8 cellular contexts compared by ENCODE assay signal in the genomic region with DNA sequence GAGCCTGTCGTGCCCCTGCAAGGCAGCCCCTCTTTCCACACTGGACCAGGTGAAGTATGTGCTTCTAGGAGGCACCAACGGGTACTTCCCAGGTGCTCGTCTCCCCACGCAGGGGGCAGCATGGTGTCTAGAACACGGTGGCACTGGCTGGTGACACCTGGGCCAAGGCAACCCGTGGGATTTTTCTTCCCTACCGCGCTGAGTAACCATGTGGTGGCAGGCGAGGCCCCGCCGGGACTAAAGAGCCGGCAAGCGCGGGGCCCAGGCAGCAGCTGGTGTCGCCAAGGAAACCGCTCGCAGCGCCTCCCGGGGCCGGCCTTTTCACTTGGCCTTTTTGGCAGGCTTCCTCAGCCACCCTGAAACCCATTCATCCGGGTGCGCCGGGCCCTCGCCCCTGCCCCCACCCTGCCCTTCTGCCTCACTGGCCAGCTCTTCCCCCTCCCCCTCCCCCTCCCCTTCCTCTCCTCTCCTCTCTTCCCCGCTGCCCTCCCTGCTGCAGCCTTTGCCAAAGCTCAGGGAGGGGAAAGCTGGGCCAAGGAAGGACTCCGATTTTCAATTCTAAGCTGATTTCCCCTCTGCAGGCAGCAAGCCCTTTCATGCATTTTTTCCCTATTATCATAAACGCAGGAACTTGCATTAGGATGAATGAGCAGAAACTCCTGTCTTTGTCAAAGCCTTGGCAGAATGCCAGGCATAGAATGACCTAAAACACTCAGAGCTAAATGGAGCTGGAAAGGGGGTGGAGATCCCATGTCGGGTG.
DNase-seq lines count a peak whose midpoint lies in the region; TF ChIP-seq lines count a peak whose summit lies in the region.

No MANE protein-coding gene starts in this region.

- no peaks in the 10 kb centered on the region for H3K36me3 Mint-ChIP-seq in activated naive CD4-positive, alpha-beta T cell treated with anti-CD3 and anti-CD28 coated beads for 36 hours (ENCODE audit: low read depth)

- H3K4me3 ChIP-seq in H7 (ENCODE audit: insufficient read depth, low read depth, low read length) (no peak overlapping the region), MM.1S (ENCODE audit: low read length) (no peak overlapping the region), osteoblast (ENCODE audit: insufficient read depth, low read length) (peak overlapping the region; percentile 53), thymus (ENCODE audit: low read length) (no peak overlapping the region)

- H2AFZ ChIP-seq in MM.1S (ENCODE audit: low read length): peak overlapping the region; percentile 88
- peak overlapping the region; percentile 89 for H2AFZ ChIP-seq in osteoblast (ENCODE audit: low read length)

- no peaks in the 10 kb centered on the region for H3K9me3 Mint-ChIP-seq in activated naive CD4-positive, alpha-beta T cell treated with anti-CD3 and anti-CD28 coated beads for 36 hours

- H3K4me2 ChIP-seq in MM.1S (ENCODE audit: low read depth, low read length) (peak overlapping the region; percentile 52), osteoblast (ENCODE audit: insufficient read depth, low read length) (peak overlapping the region; percentile 72)

- peaks cover 33% of the 10 kb centered on the region for H3K4me1 Mint-ChIP-seq in activated naive CD4-positive, alpha-beta T cell treated with anti-CD3 and anti-CD28 coated beads for 36 hours (ENCODE audit: low read depth)

- peak overlapping the region; percentile 39 for H3K27ac Mint-ChIP-seq in activated naive CD4-positive, alpha-beta T cell treated with anti-CD3 and anti-CD28 coated beads for 36 hours

- H3K79me2 ChIP-seq in MM.1S (ENCODE audit: low read length) (no peaks in the 10 kb centered on the region), osteoblast (ENCODE audit: insufficient read depth, low read length) (no peaks in the 10 kb centered on the region)

- WGBS in thymus: 3% methylated on average over 28 of the region's 28 CpGs

- no peaks in the 10 kb centered on the region for H3K36me3 ChIP-seq in H7 (replicated peaks; ENCODE audit: control insufficient read depth, insufficient read depth, low read length)
- H3K36me3 ChIP-seq in MM.1S (replicated peaks; ENCODE audit: insufficient read depth, low read length): no peaks in the 10 kb centered on the region
- no peaks in the 10 kb centered on the region for H3K36me3 ChIP-seq in osteoblast (ENCODE audit: insufficient read depth, low read length)
- no peaks in the 10 kb centered on the region for H3K36me3 ChIP-seq in thymus (ENCODE audit: control insufficient read depth, insufficient read depth)

- no peak overlapping the region for H3K4me3 Mint-ChIP-seq in activated naive CD4-positive, alpha-beta T cell treated with anti-CD3 and anti-CD28 coated beads for 36 hours

- TF ChIP-seq CTCF in MM.1S (IDR thresholded peaks at IDR 0.05; ENCODE audit: low read length): peak; percentile 43
- peak; percentile 37 for TF ChIP-seq CTCF in osteoblast (IDR thresholded peaks at IDR 0.05; ENCODE audit: extremely low read depth, low read depth, low read length)

- no peaks in the 10 kb centered on the region for H3K9me2 ChIP-seq in MM.1S (replicated peaks; ENCODE audit: insufficient read depth, low read length)

- H3F3A ChIP-seq in MM.1S (ENCODE audit: insufficient read depth, low read length): no peaks in the 10 kb centered on the region

- intact Hi-C loops in activated naive CD4-positive, alpha-beta T cell treated with anti-CD3 and anti-CD28 coated beads for 36 hours (cut with micrococcal nuclease): loop anchor here (1.0 to 2.0 kb wide), 11 partner anchors 9 to 373 kb away; partner anchors contain the start of genes IRF2BPL and POMT2

- DNase-seq in Daoy (ENCODE audit: low read depth) (peak; percentile 93), H7 (peak; percentile 96), MM.1S (peak; percentile 82), SIG-M5 (lab: John Stamatoyannopoulos, UW) (peak; percentile 1), germinal center (ENCODE audit: low spot score) (peak; percentile 62), osteoblast (ENCODE audit: insufficient read length, low spot score, missing footprints) (peak; percentile 97)
- peak; percentile 93 for DNase-seq in activated naive CD4-positive, alpha-beta T cell treated with anti-CD3 and anti-CD28 coated beads for 36 hours

- H3K9ac ChIP-seq in MM.1S (ENCODE audit: low read length): peak overlapping the region; percentile 41; the same call in 1 of the 2 replicates

- H4K20me1 ChIP-seq in MM.1S (ENCODE audit: insufficient read depth, low read length): no peaks in the 10 kb centered on the region
- no peaks in the 10 kb centered on the region for H4K20me1 ChIP-seq in osteoblast (ENCODE audit: insufficient read depth, low read length)

- CTCF ChIA-PET in activated naive CD4-positive, alpha-beta T cell treated with anti-CD3 and anti-CD28 coated beads for 36 hours (lab: Charles Lee): interaction anchor here (0.7 to 2.2 kb wide), 20 partner anchors 8 to 117 kb away, joined by 3 to 30 read pairs (median 3); no protein-coding TSS in a partner anchor

- no peaks in the 10 kb centered on the region for H3K27me3 ChIP-seq in H7 (ENCODE audit: control insufficient read depth, insufficient read depth, low read length)
- no peaks in the 10 kb centered on the region for H3K27me3 ChIP-seq in MM.1S (replicated peaks; ENCODE audit: insufficient read depth, low read length)
- no peaks in the 10 kb centered on the region for H3K27me3 ChIP-seq in osteoblast (ENCODE audit: insufficient read depth, low read length)
- no peaks in the 10 kb centered on the region for H3K27me3 ChIP-seq in thymus (ENCODE audit: control insufficient read depth, insufficient read depth)

- H3K9me3 ChIP-seq in MM.1S (replicated peaks; ENCODE audit: insufficient read depth, low read length) (no peaks in the 10 kb centered on the region), osteoblast (ENCODE audit: low read depth, low read length) (no peaks in the 10 kb centered on the region), thymus (ENCODE audit: control insufficient read depth) (no peaks in the 10 kb centered on the region)

- H3K27ac ChIP-seq in MM.1S (ENCODE audit: low read length) (peak overlapping the region; percentile 51; the same call in 1 of the 2 replicates), osteoblast (ENCODE audit: low read depth, low read length) (peak overlapping the region; percentile 93), thymus (ENCODE audit: low read depth) (peak overlapping the region; percentile 46)

- no peaks in the 10 kb centered on the region for H3K27me3 Mint-ChIP-seq in activated naive CD4-positive, alpha-beta T cell treated with anti-CD3 and anti-CD28 coated beads for 36 hours (ENCODE audit: low read depth)

- H3K4me1 ChIP-seq in MM.1S (ENCODE audit: low read length) (peaks cover 12% of the 10 kb centered on the region), osteoblast (ENCODE audit: insufficient read depth, low read length) (peaks cover 35% of the 10 kb centered on the region), thymus (ENCODE audit: control insufficient read depth, insufficient read depth, low read length) (peaks cover 12% of the 10 kb centered on the region)

Comparison
In these comparisons a context has a peak if more than half of its experiments do, and no peak if none do; other contexts are left out.
1. DNase-seq: peak in every context shown above with its lines; median percentile 97 in osteoblast; 96 in H7; 93 in Daoy; 93 in activated naive CD4-positive, alpha-beta T cell treated with anti-CD3 and anti-CD28 coated beads for 36 hours; 82 in MM.1S; 62 in germinal center; 1 in SIG-M5.